21 cellular contexts compared by ENCODE assay signal in genomic region chr11:25755918-25756584, GRCh38.
"Had no signal": no experiment of that assay in that cellular context is flagged by ENCODE, and none has a peak within 500 bp of the region (broad histone marks: within the 10 kb centered on the region; RNA-seq: fewer than 3 reads in every experiment).

No MANE protein-coding gene starts in this region.

- H3K4me1 ChIP-seq: Peyer's patch had no signal

- H3K36me3 ChIP-seq: Peyer's patch had no signal

- H3K27me3 ChIP-seq: Peyer's patch had no signal

- DNase-seq: activated CD4-positive, alpha-beta memory T cell treated with anti-CD3 and anti-CD28 coated beads for 36 hours; activated CD4-positive, alpha-beta T cell treated with anti-CD3 and anti-CD28 coated beads, Interleukin-2, amount 10 ng/mL, durations not matched to agents 7 days and 5 days; activated CD4-positive, CD25-positive, alpha-beta regulatory T cell; activated CD8-positive, alpha-beta memory T cell treated with anti-CD3 and anti-CD28 coated beads for 24 hours; activated gamma-delta T cell treated with Interleukin-2 at 50 U/mL for 16 hours; activated naive CD4-positive, alpha-beta T cell treated with anti-CD3 and anti-CD28 coated beads, Interleukin-2, amount 10 ng/mL, durations not matched to agents 7 days and 5 days; activated naive CD8-positive, alpha-beta T cell treated with anti-CD3 and anti-CD28 coated beads for 36 hours; activated T-cell treated with anti-CD3 and anti-CD28 coated beads, Interleukin-2, amount 50 U/mL, for 4 hours; caudate nucleus; KG1; NCI-H1092; NCI-H1417 treated with DMSO at 0.1 percent for 48 hours; NCI-H1694; NCI-H2029; NCI-H345; NCI-H510A; NCI-H526 treated with DMSO at 0.1 percent for 48 hours; Peyer's patch; SHP77 treated with DMSO at 0.1 percent for 48 hours; T-helper 1 cell had no signal

- H3K4me3 ChIP-seq: Peyer's patch had no signal

- H3K9me3 ChIP-seq: Peyer's patch had no signal

- H3K27ac ChIP-seq: Peyer's patch, VCaP had no signal
